In genomic region chr19:16067205-16067938, GRCh38 we compare ENCODE assay signal across 10 cellular contexts. TPM values are rescaled to one million over a fixed set of nuclear protein-coding genes. Genes with fewer than 3 reads are reported as not detected.
DNase-seq lines count a peak whose midpoint lies in the region; ATAC-seq and TF ChIP-seq lines count a peak whose summit lies in the region.
"Had no signal": no experiment of that assay in that cellular context is flagged by ENCODE, and none has a peak within 500 bp of the region (broad histone marks: within the 10 kb centered on the region; RNA-seq: fewer than 3 reads in every experiment).

No MANE protein-coding gene starts in this region.

- peaks cover 15 to 17% of the 10 kb centered on the region in 2 donors for H3K4me1 Mint-ChIP-seq in natural killer cell treated with Interleukin-12 subunit alpha and Interleukin-12 subunit beta and Interleukin-15 and Interleukin-18, amount 100 ng/mL, for 72 hours (ENCODE audit: low read depth in 2 of 2)
- peaks cover 12 to 22% of the 10 kb centered on the region in 2 donors for H3K4me1 Mint-ChIP-seq in natural killer cell

- no peak overlapping the region for H3K27ac Mint-ChIP-seq in natural killer cell treated with Interleukin-12 subunit alpha and Interleukin-12 subunit beta and Interleukin-15 and Interleukin-18, amount 100 ng/mL, for 72 hours
- no peak overlapping the region for H3K27ac Mint-ChIP-seq in natural killer cell

- TF ChIP-seq CTCF in natural killer cell (IDR thresholded peaks at IDR 0.05) = no peak

- H3K36me3 Mint-ChIP-seq in natural killer cell treated with Interleukin-12 subunit alpha and Interleukin-12 subunit beta and Interleukin-15 and Interleukin-18, amount 100 ng/mL, for 72 hours = no peaks in the 10 kb centered on the region
- no peaks in the 10 kb centered on the region for H3K36me3 Mint-ChIP-seq in natural killer cell

- intact Hi-C loops in natural killer cell (cut with micrococcal nuclease) = no loop called here

- no peaks in the 10 kb centered on the region for H3K27me3 Mint-ChIP-seq in natural killer cell treated with Interleukin-12 subunit alpha and Interleukin-12 subunit beta and Interleukin-15 and Interleukin-18, amount 100 ng/mL, for 72 hours
- no peaks in the 10 kb centered on the region for H3K27me3 Mint-ChIP-seq in natural killer cell (ENCODE audit: low read depth in 2 of 2)

- H3K4me3 Mint-ChIP-seq in natural killer cell treated with Interleukin-12 subunit alpha and Interleukin-12 subunit beta and Interleukin-15 and Interleukin-18, amount 100 ng/mL, for 72 hours = no peak overlapping the region
- no peak overlapping the region for H3K4me3 Mint-ChIP-seq in natural killer cell

- peak; percentile 60 for DNase-seq in natural killer cell treated with Interleukin-12 subunit alpha and Interleukin-12 subunit beta and Interleukin-15 and Interleukin-18, amount 100 ng/mL, for 72 hours (ENCODE audit: low spot score)
- no peak for DNase-seq in natural killer cell
- DNase-seq in medulla oblongata (ENCODE audit: extremely low spot score) = peak; percentile 68
- no peak for DNase-seq in HuH-7 (ENCODE audit: low spot score)
- DNase-seq: activated CD8-positive, alpha-beta memory T cell treated with anti-CD3 and anti-CD28 coated beads for 24 hours; COR-L47 had no signal

- no peak for ATAC-seq in natural killer cell treated with Interleukin-12 subunit alpha and Interleukin-12 subunit beta and Interleukin-15 and Interleukin-18, amount 100 ng/mL, for 72 hours
- ATAC-seq in natural killer cell (no peak), HG03025 (IDR thresholded peaks at IDR 0.05; ENCODE audit: low FRiP score, unreplicated experiment) (no peak), HG02642 (IDR thresholded peaks at IDR 0.05; ENCODE audit: poor library complexity, unreplicated experiment) (no peak), GM21576 (IDR thresholded peaks at IDR 0.05; ENCODE audit: unreplicated experiment) (no peak)

- peak overlapping the region; percentile 30 for H3K27ac ChIP-seq in cingulate gyrus (ENCODE audit: low read depth, low read length)

- no peaks in the 10 kb centered on the region for H3K9me3 Mint-ChIP-seq in natural killer cell treated with Interleukin-12 subunit alpha and Interleukin-12 subunit beta and Interleukin-15 and Interleukin-18, amount 100 ng/mL, for 72 hours
- H3K9me3 Mint-ChIP-seq in natural killer cell = no peaks in the 10 kb centered on the region

RNA-seq across cellular contexts. Expression of gene TPM4, which starts 8.9 kb away (rescaled TPM):
- 100 to 1,000 TPM; 462 to 510 TPM for total RNA-seq in natural killer cell treated with Interleukin-12 subunit alpha and Interleukin-12 subunit beta and Interleukin-15 and Interleukin-18, amount 100 ng/mL, for 72 hours
- total RNA-seq in natural killer cell = 100 to 1,000 TPM; 239 to 283 (median 266) TPM

RNA-seq across cellular contexts. Expression of gene RAB8A, which starts 44.3 kb away (rescaled TPM):
- total RNA-seq in natural killer cell treated with Interleukin-12 subunit alpha and Interleukin-12 subunit beta and Interleukin-15 and Interleukin-18, amount 100 ng/mL, for 72 hours = 100 to 1,000 TPM; 166 to 260 TPM
- 100 to 1,000 TPM; 137 to 161 (median 149) TPM for total RNA-seq in natural killer cell

Comparison
In these comparisons a context has a peak if more than half of its experiments do, and no peak if none do; other contexts are left out.
1. DNase-seq: peak in natural killer cell treated with Interleukin-12 subunit alpha and Interleukin-12 subunit beta and Interleukin-15 and Interleukin-18, amount 100 ng/mL, for 72 hours (single experiment) and medulla oblongata (single experiment); none in natural killer cell (single experiment) and HuH-7 (single experiment).